In genomic region chr5:148418511-148418910, GRCh38 we compare ENCODE assay signal across 12 cellular contexts.
"Had no signal": no experiment of that assay in that cellular context is flagged by ENCODE, and none has a peak within 500 bp of the region (broad histone marks: within the 10 kb centered on the region; RNA-seq: fewer than 3 reads in every experiment).

No MANE protein-coding gene starts in this region.

- H3K27me3 ChIP-seq: ascending aorta, dorsolateral prefrontal cortex, left lung, right lobe of liver, stomach, testis had no signal

- H3K4me3 Mint-ChIP-seq: endodermal cell had no signal

- H3K9me3 Mint-ChIP-seq: endodermal cell had no signal

- DNase-seq: activated CD4-positive, alpha-beta T cell treated with anti-CD3 and anti-CD28 coated beads, Interleukin-2, amount 50 U/mL, for 48 hours; dorsolateral prefrontal cortex; endodermal cell; islet precursor cell; left lung; psoas muscle; right lobe of liver; stimulated activated CD4-positive, alpha-beta T cell treated with anti-CD3 and anti-CD28 coated beads, Interleukin-1b, Interleukin-23, amount 100 ng/mL, for 48 hours; stomach; T-helper 9 cell; testis had no signal

- H3K4me1 Mint-ChIP-seq: endodermal cell had no signal

- H3K27ac ChIP-seq: ascending aorta, left lung, right lobe of liver, stomach, testis had no signal

- ATAC-seq: left lung, psoas muscle, right lobe of liver had no signal

- H3K4me3 ChIP-seq: ascending aorta, dorsolateral prefrontal cortex, left lung, psoas muscle, right lobe of liver, stomach, testis had no signal

- H3K4me1 ChIP-seq: ascending aorta, left lung, right lobe of liver, stomach, testis had no signal

- H3K9me3 ChIP-seq: ascending aorta, left lung, psoas muscle, right lobe of liver, stomach, testis had no signal

- H3K27ac Mint-ChIP-seq: endodermal cell had no signal
